Comparison of ENCODE assay signal across 22 cellular contexts in genomic region chr18:50653402-50654093, GRCh38.
DNase-seq lines count a peak whose midpoint lies in the region; ATAC-seq lines count a peak whose summit lies in the region.
"Had no signal": no experiment of that assay in that cellular context is flagged by ENCODE, and none has a peak within 500 bp of the region (broad histone marks: within the 10 kb centered on the region; RNA-seq: fewer than 3 reads in every experiment).

No MANE protein-coding gene starts in this region.

- no peak overlapping the region for H2BK12ac ChIP-seq in trophoblast cell (ENCODE audit: low read length)

- H3K4me3 Mint-ChIP-seq in T-helper 17 cell: no peak overlapping the region
- H3K4me3 Mint-ChIP-seq: activated CD4-positive, alpha-beta memory T cell treated with anti-CD3 and anti-CD28 coated beads, Interleukin-2, amount 10 ng/mL, durations not matched to agents 7 days and 5 days; B cell; endodermal cell; naive thymus-derived CD4-positive, alpha-beta T cell; WTC11 had no signal

- no peak overlapping the region for H4K8ac ChIP-seq in trophoblast cell (ENCODE audit: low read depth, low read length)

- peaks cover 6% of the 10 kb centered on the region for H3K27me3 Mint-ChIP-seq in T-helper 17 cell
- H3K27me3 Mint-ChIP-seq: activated CD4-positive, alpha-beta memory T cell treated with anti-CD3 and anti-CD28 coated beads, Interleukin-2, amount 10 ng/mL, durations not matched to agents 7 days and 5 days had no signal

- DNase-seq in NCI-H2171 treated with DMSO at 0.1 percent for 48 hours (lab: John Stamatoyannopoulos, UW) (peak; percentile 12), NCI-H2171 (lab: John Stamatoyannopoulos, UW) (no peak), left ventricle myocardium superior (peak; percentile 77), aorta (peak in 1 of 2 donors; percentile 30), trophoblast cell (no peak), HuH-7.5 (ENCODE audit: low spot score) (no peak), T-helper 17 cell (no peak)
- DNase-seq: activated CD4-positive, alpha-beta memory T cell treated with anti-CD3 and anti-CD28 coated beads, Interleukin-2, amount 10 ng/mL, durations not matched to agents 7 days and 5 days; activated T-cell treated with anti-CD3 and anti-CD28 coated beads for 4 hours; amniotic stem cell; COR-L47; EL; endodermal cell; H7; Kasumi-1; naive thymus-derived CD4-positive, alpha-beta T cell; NCI-H187; stimulated activated naive CD4-positive, alpha-beta T cell treated with Interleukin-2 at 50 U/mL for 16 hours had no signal

- no peak overlapping the region for H3K23ac ChIP-seq in trophoblast cell (ENCODE audit: low read length)

- no peak overlapping the region for H2AK5ac ChIP-seq in trophoblast cell (ENCODE audit: low read length)

- H2BK5ac ChIP-seq in trophoblast cell (ENCODE audit: low read depth, low read length, poor library complexity): no peak overlapping the region

- ATAC-seq in left ventricle myocardium superior (peak; percentile 70), aorta (ENCODE audit: low FRiP score) (peak; percentile 20), T-helper 17 cell (no peak)
- ATAC-seq: naive thymus-derived CD4-positive, alpha-beta T cell; WTC11 had no signal

- H3K27me3 ChIP-seq in rectal smooth muscle tissue (ENCODE audit: control insufficient read depth, insufficient read depth, low read length) (no peaks in the 10 kb centered on the region), aorta (ENCODE audit: control insufficient read depth in 1 of 2, insufficient read depth in 2 of 2, low read length in 1 of 2) (no peaks in the 10 kb centered on the region), trophoblast cell (ENCODE audit: insufficient read depth, low read length) (no peaks in the 10 kb centered on the region)

- H3K4ac ChIP-seq in trophoblast cell (ENCODE audit: low read depth, low read length): no peak overlapping the region

- no peak overlapping the region for H4K91ac ChIP-seq in trophoblast cell (ENCODE audit: low read depth, low read length)

- H3K14ac ChIP-seq in trophoblast cell (ENCODE audit: low read length): no peak overlapping the region

- H3K79me1 ChIP-seq in trophoblast cell (ENCODE audit: low read length): no peaks in the 10 kb centered on the region

- no peak overlapping the region for H4K12ac ChIP-seq in trophoblast cell (ENCODE audit: low read depth, low read length)

- H3K4me2 ChIP-seq in trophoblast cell (ENCODE audit: low read length): no peak overlapping the region

- H3K9ac ChIP-seq in rectal smooth muscle tissue (ENCODE audit: low read length) (no peak overlapping the region), trophoblast cell (ENCODE audit: low read length) (no peak overlapping the region)

- H3K9me3 ChIP-seq in aorta (ENCODE audit: control insufficient read depth, low read length) (no peaks in the 10 kb centered on the region), trophoblast cell (ENCODE audit: insufficient read depth, low read depth, low read length) (peaks cover 2% of the 10 kb centered on the region), T-helper 17 cell (ENCODE audit: control insufficient read depth, low read length, poor library complexity, severe bottlenecking) (no peaks in the 10 kb centered on the region)

- 46 to 55% methylated on average over 11 of the region's 11 CpGs for WGBS in aorta, 2 donors
- WGBS in trophoblast cell (ENCODE audit: extremely low coverage, insufficient coverage, insufficient read length): no CpG with 5 or more reads among the region's 11 CpGs

- no peaks in the 10 kb centered on the region for H3K4me1 Mint-ChIP-seq in T-helper 17 cell
- H3K4me1 Mint-ChIP-seq: activated CD4-positive, alpha-beta memory T cell treated with anti-CD3 and anti-CD28 coated beads, Interleukin-2, amount 10 ng/mL, durations not matched to agents 7 days and 5 days; B cell; endodermal cell; naive thymus-derived CD4-positive, alpha-beta T cell had no signal

- intact Hi-C loops in left ventricle myocardium superior (cut with micrococcal nuclease) (no loop called here), aorta (cut with DNase I) (loop anchor here (5.0 kb wide), 2 partner anchors 36 to 96 kb away; no protein-coding TSS in a partner anchor)

- H3K18ac ChIP-seq in trophoblast cell (ENCODE audit: low read length): no peak overlapping the region

- no peaks in the 10 kb centered on the region for H3K79me2 ChIP-seq in trophoblast cell (ENCODE audit: control insufficient read depth, insufficient read depth, low read length, poor library complexity)

- no peak overlapping the region for H3K4me3 ChIP-seq in rectal smooth muscle tissue (ENCODE audit: low read length)
- H3K4me3 ChIP-seq in aorta (ENCODE audit: low read length in 2 of 2): no peak overlapping the region
- H3K4me3 ChIP-seq in trophoblast cell (ENCODE audit: low read depth, low read length): no peak overlapping the region
- H3K4me3 ChIP-seq: skin epidermis had no signal

- H3K36me3 ChIP-seq in rectal smooth muscle tissue (ENCODE audit: control insufficient read depth, insufficient read depth, low read length) (no peaks in the 10 kb centered on the region), aorta (ENCODE audit: control insufficient read depth in 1 of 2, insufficient read depth in 2 of 2, low read length in 1 of 2) (no peaks in the 10 kb centered on the region), trophoblast cell (ENCODE audit: control insufficient read depth in 1 of 2, insufficient read depth in 2 of 2, low read length in 2 of 2) (no peaks in the 10 kb centered on the region)

- H2AFZ ChIP-seq in trophoblast cell (ENCODE audit: insufficient read depth, low read length, poor library complexity): no peak overlapping the region

- no peak overlapping the region for H2BK120ac ChIP-seq in trophoblast cell (ENCODE audit: insufficient read depth, low read length, poor library complexity)

- no peak overlapping the region for H3K27ac Mint-ChIP-seq in T-helper 17 cell
- H3K27ac Mint-ChIP-seq: activated CD4-positive, alpha-beta memory T cell treated with anti-CD3 and anti-CD28 coated beads, Interleukin-2, amount 10 ng/mL, durations not matched to agents 7 days and 5 days; B cell; endodermal cell; naive thymus-derived CD4-positive, alpha-beta T cell; WTC11 had no signal

- H3K27ac ChIP-seq in rectal smooth muscle tissue (ENCODE audit: low read depth, low read length) (peak overlapping the region; percentile 94), aorta (ENCODE audit: low read depth in 1 of 2, low read length in 2 of 2) (peak overlapping the region; percentile 15 to 92), trophoblast cell (ENCODE audit: low read depth, low read length) (no peak overlapping the region)
- H3K27ac ChIP-seq: skin epidermis had no signal

- H3K4me1 ChIP-seq in rectal smooth muscle tissue (ENCODE audit: control insufficient read depth, insufficient read depth, low read length) (peaks cover 52% of the 10 kb centered on the region), aorta (ENCODE audit: control insufficient read depth in 1 of 2, insufficient read depth in 2 of 2, low read length in 2 of 2) (no peaks in the 10 kb centered on the region), trophoblast cell (ENCODE audit: control insufficient read depth in 1 of 2, insufficient read depth in 2 of 2, low read length in 2 of 2) (peaks cover 5 to 9% of the 10 kb centered on the region in 2 experiments)

- H3K36me3 Mint-ChIP-seq in T-helper 17 cell (ENCODE audit: low read depth): no peaks in the 10 kb centered on the region
- H3K36me3 Mint-ChIP-seq: naive thymus-derived CD4-positive, alpha-beta T cell; WTC11 had no signal

Comparison
In these comparisons a context has a peak if more than half of its experiments do, and no peak if none do; other contexts are left out.
1. DNase-seq: peak in NCI-H2171 treated with DMSO at 0.1 percent for 48 hours (single experiment) and left ventricle myocardium superior (single experiment); none in NCI-H2171 (single experiment), trophoblast cell (0 of 2), HuH-7.5 (single experiment) and T-helper 17 cell (0 of 3).